ENCODE assay signal across 19 cellular contexts in the genomic region with DNA sequence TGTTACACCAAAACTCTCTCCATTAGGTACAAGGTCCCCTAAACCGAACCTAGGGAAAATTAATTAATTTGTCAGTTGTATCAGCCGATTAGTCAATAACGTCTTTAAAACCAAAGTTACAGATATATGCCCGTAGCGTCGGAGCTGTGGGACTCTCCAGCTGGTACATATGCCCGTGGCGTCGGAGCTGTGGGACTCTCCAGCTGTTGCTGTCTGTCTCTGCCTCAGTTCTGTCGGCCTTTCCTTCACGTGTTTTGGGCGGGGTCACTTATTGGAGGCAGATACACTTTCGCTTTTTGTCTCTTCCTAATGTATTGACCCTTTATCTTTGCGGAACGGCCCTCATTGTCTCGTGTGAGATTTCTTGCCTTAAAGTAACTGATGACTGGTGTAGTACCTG.
"Had no signal": no experiment of that assay in that cellular context is flagged by ENCODE, and none has a peak within 500 bp of the region (broad histone marks: within the 10 kb centered on the region; RNA-seq: fewer than 3 reads in every experiment).

No MANE protein-coding gene starts in this region.

- H3K9me3 ChIP-seq: heart left ventricle, neutrophil, sigmoid colon, testis, transverse colon had no signal

- H3K4me3 Mint-ChIP-seq: endodermal cell; naive thymus-derived CD4-positive, alpha-beta T cell; nephron progenitor cell; stimulated activated effector memory CD8-positive, alpha-beta T cell treated with anti-CD3 and anti-CD28 coated beads, Interleukin-12 subunit alpha, Interleukin-12 subunit beta, amount 100 ng/mL, for 72 hours; stimulated activated naive CD8-positive, alpha-beta T cell treated with anti-CD3 and anti-CD28 coated beads, Interleukin-15, Interleukin-2, amounts not matched to agents 100 ng/mL and 50 ng/mL, for 24 hours had no signal

- DNase-seq: effector CD4-positive, alpha-beta T cell; endodermal cell; foreskin melanocyte; heart left ventricle; hippocampal formation; kidney glomerular epithelial cell; mesendoderm; naive thymus-derived CD4-positive, alpha-beta T cell; nephron progenitor cell; sigmoid colon; stimulated activated CD4-positive, alpha-beta T cell treated with anti-CD3 and anti-CD28 coated beads, Interleukin-2, amount 100 ng/mL, for 48 hours; stimulated activated CD8-positive, alpha-beta memory T cell treated with anti-CD3 and anti-CD28 coated beads, Interleukin-4, amount 100 ng/mL, for 48 hours; testis; transverse colon had no signal

- ATAC-seq: heart left ventricle; naive thymus-derived CD4-positive, alpha-beta T cell; stimulated activated effector memory CD8-positive, alpha-beta T cell treated with anti-CD3 and anti-CD28 coated beads, Interleukin-12 subunit alpha, Interleukin-12 subunit beta, amount 100 ng/mL, for 72 hours had no signal

- H3K9me3 Mint-ChIP-seq: endodermal cell; naive thymus-derived CD4-positive, alpha-beta T cell; stimulated activated effector memory CD8-positive, alpha-beta T cell treated with anti-CD3 and anti-CD28 coated beads, Interleukin-12 subunit alpha, Interleukin-12 subunit beta, amount 100 ng/mL, for 72 hours; stimulated activated naive CD8-positive, alpha-beta T cell treated with anti-CD3 and anti-CD28 coated beads, Interleukin-15, Interleukin-2, amounts not matched to agents 100 ng/mL and 50 ng/mL, for 24 hours had no signal

- H3K27ac Mint-ChIP-seq: endodermal cell; nephron progenitor cell; stimulated activated effector memory CD8-positive, alpha-beta T cell treated with anti-CD3 and anti-CD28 coated beads, Interleukin-12 subunit alpha, Interleukin-12 subunit beta, amount 100 ng/mL, for 72 hours; stimulated activated naive CD8-positive, alpha-beta T cell treated with anti-CD3 and anti-CD28 coated beads, Interleukin-15, Interleukin-2, amounts not matched to agents 100 ng/mL and 50 ng/mL, for 24 hours had no signal

- H3K36me3 ChIP-seq: transverse colon had no signal

- H3K4me3 ChIP-seq: coronary artery, heart left ventricle, sigmoid colon, smooth muscle cell, testis, transverse colon had no signal

- H3K27me3 ChIP-seq: heart left ventricle, neutrophil, sigmoid colon, testis, transverse colon had no signal

- H3K4me1 Mint-ChIP-seq: endodermal cell had no signal

- H3K4me2 ChIP-seq: smooth muscle cell had no signal

- H3K27ac ChIP-seq: coronary artery, heart left ventricle, neutrophil, sigmoid colon, testis, transverse colon had no signal

- H3K4me1 ChIP-seq: heart left ventricle, sigmoid colon, testis, transverse colon had no signal

- H3K27me3 Mint-ChIP-seq: naive thymus-derived CD4-positive, alpha-beta T cell; stimulated activated naive CD8-positive, alpha-beta T cell treated with anti-CD3 and anti-CD28 coated beads, Interleukin-15, Interleukin-2, amounts not matched to agents 100 ng/mL and 50 ng/mL, for 24 hours had no signal
